ENCODE assay signal across 8 cellular contexts in the genomic region with DNA sequence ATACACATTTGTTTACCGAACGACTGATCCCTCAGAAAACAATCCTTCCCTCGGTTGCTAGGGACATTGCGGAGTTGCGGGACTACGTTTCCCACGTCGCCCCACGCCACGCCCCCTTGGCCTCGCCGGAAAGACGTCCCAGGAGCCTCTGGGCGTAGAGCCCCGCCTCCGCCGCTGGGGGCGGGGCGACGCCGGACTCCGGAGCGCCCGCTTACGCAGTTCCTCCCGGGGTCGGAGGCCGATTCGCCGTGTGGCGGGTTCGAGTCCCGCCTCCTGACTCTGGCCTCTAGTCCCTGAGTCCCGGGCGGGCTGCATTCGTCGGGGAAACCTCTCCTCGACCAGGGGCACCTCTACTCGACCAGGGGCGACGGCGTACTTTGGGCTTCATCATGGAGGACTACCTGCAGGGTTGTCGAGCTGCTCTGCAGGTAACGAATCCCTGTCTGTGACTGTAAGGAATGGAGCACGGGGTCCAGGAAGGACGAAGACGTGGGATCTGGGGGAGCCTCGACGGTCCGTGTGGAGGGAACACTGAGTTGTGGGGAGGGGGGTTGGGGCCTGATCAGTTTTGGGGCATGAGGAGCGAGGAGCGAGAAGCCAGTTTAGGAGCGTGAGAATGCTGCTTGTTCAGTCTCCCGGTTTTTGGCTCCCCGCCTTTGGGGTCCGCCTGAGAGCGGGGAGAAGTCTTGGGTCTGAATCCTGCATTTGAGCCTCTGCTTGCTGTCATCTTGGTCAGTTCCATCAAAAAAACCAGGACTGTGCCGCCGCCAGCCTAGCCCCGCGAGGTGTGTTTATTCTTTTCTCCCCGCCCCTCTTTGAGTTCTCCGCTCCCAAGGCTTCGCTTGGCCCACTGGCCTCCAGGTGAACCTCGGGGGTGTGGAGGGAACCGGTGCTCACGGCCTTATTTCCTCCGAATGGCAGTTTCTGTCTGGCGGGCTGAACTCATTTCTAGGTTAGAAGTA. TPM values are rescaled to one million over a fixed set of nuclear protein-coding genes. Genes with fewer than 3 reads are reported as not detected.
A peak's percentile ranks its signal among the peaks of the same experiment; 100 is the strongest.
DNase-seq lines count a peak whose midpoint lies in the region; ATAC-seq and TF ChIP-seq lines count a peak whose summit lies in the region.

A gene with protein sequence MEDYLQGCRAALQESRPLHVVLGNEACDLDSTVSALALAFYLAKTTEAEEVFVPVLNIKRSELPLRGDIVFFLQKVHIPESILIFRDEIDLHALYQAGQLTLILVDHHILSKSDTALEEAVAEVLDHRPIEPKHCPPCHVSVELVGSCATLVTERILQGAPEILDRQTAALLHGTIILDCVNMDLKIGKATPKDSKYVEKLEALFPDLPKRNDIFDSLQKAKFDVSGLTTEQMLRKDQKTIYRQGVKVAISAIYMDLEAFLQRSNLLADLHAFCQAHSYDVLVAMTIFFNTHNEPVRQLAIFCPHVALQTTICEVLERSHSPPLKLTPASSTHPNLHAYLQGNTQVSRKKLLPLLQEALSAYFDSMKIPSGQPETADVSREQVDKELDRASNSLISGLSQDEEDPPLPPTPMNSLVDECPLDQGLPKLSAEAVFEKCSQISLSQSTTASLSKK (plus strand): TSS at position 206 of the 962 bp plus-strand sequence. CDS start 184 bp downstream, at position 390.

- H3K9me3 Mint-ChIP-seq in GM23338 (no peaks in the 10 kb centered on the region), natural killer cell (no peaks in the 10 kb centered on the region)

- H3K4me3 Mint-ChIP-seq in GM23338 (peak within 1 kb of the TSS; percentile 94), natural killer cell (peak within 1 kb of the TSS; percentile 94)

- H2AFZ ChIP-seq in GM23338 = peak within 1 kb of the TSS; percentile 88

- H3K27ac Mint-ChIP-seq in GM23338 (peak within 1 kb of the TSS; percentile 96), natural killer cell (peak within 1 kb of the TSS; percentile 95 to 96)

- no peaks in the 10 kb centered on the region for H3K9me2 ChIP-seq in GM23338 (ENCODE audit: insufficient read depth)

- peaks cover 15% of the 10 kb centered on the region for H3K79me2 ChIP-seq in GM23338 (replicated peaks; ENCODE audit: insufficient read depth)

- intact Hi-C loops in natural killer cell (cut with micrococcal nuclease) = loop anchor here (1.0 to 2.0 kb wide), 2 partner anchors 40 to 51 kb away; a partner anchor contains a TSS

- peak; percentile 76 for ATAC-seq in GM23338
- peak; percentile 87 to 97 (median 93) for ATAC-seq in natural killer cell

- H3K36me3 ChIP-seq in GM23338 (ENCODE audit: insufficient read depth) (no peaks in the 10 kb centered on the region), MG63 (peaks cover 8% of the 10 kb centered on the region)

- H3K9me3 ChIP-seq in MG63 = no peaks in the 10 kb centered on the region

- DNase-seq in DMS53 (lab: John Stamatoyannopoulos, UW) (peak; percentile 99), GM23338 (ENCODE audit: low spot score) (peak; percentile 98), MG63 (peak; percentile 98), SHP77 (lab: John Stamatoyannopoulos, UW) (peak; percentile 99 to 100), fibroblast of peridontal ligament (ENCODE audit: extremely low read depth) (peak; percentile 96), natural killer cell (peak; percentile 96)
- DNase-seq in activated T-helper 9 cell treated with anti-CD3 and anti-CD28 coated beads, Interleukin-2, amount 50 U/mL, for 16 hours (ENCODE audit: low read depth) = peak; percentile 95
- peak; percentile 87 to 96 (median 91) for DNase-seq in stimulated activated naive CD4-positive, alpha-beta T cell (lab: John Stamatoyannopoulos, UW)

- TF ChIP-seq CTCF in GM23338 (conservative IDR thresholded peaks at IDR 0.05; ENCODE audit: low read depth in 2 of 2) (no peak), natural killer cell (IDR thresholded peaks at IDR 0.05) (no peak)

- H4K20me1 ChIP-seq in GM23338 (replicated peaks; ENCODE audit: insufficient read depth) = no peaks in the 10 kb centered on the region; the same call in 1 of the 2 replicates

- H3K27me3 ChIP-seq in GM23338 (ENCODE audit: insufficient read depth) (no peaks in the 10 kb centered on the region), MG63 (no peaks in the 10 kb centered on the region)

- peak within 1 kb of the TSS; percentile 80 for H3K4me2 ChIP-seq in GM23338

- H3K4me1 Mint-ChIP-seq in GM23338 (peaks cover 36% of the 10 kb centered on the region), natural killer cell (peaks cover 53 to 61% of the 10 kb centered on the region in 2 donors)

- peaks cover 13% of the 10 kb centered on the region; the same call in 1 of the 2 replicates for H3F3A ChIP-seq in GM23338 (replicated peaks; ENCODE audit: low read depth)

- H3K27ac ChIP-seq in GM23338 (ENCODE audit: low read depth) = peak within 1 kb of the TSS; percentile 73

- peaks cover 25% of the 10 kb centered on the region for H3K4me1 ChIP-seq in GM23338 (ENCODE audit: insufficient read depth)

- no peaks in the 10 kb centered on the region; the same call in 2 of the 3 replicates for H3K36me3 Mint-ChIP-seq in GM23338 (ENCODE audit: low read depth)
- no peaks in the 10 kb centered on the region for H3K36me3 Mint-ChIP-seq in natural killer cell

- H3K4me3 ChIP-seq in GM23338 (peak within 1 kb of the TSS; percentile 84), MG63 (peak within 1 kb of the TSS; percentile 85)

- H3K27me3 Mint-ChIP-seq in GM23338 (ENCODE audit: insufficient read depth, low read depth, poor library complexity) = peaks cover 21% of the 10 kb centered on the region
- H3K27me3 Mint-ChIP-seq in natural killer cell (ENCODE audit: low read depth in 2 of 2) = no peaks in the 10 kb centered on the region

TF ChIP-seq in GM23338, 12 proteins besides CTCF, POLR2A, EP300 and RAD21:
- no peak for TF ChIP-seq STAT1 (IDR thresholded peaks at IDR 0.05; ENCODE audit: unreplicated experiment)
- TF ChIP-seq, protein P1, sequence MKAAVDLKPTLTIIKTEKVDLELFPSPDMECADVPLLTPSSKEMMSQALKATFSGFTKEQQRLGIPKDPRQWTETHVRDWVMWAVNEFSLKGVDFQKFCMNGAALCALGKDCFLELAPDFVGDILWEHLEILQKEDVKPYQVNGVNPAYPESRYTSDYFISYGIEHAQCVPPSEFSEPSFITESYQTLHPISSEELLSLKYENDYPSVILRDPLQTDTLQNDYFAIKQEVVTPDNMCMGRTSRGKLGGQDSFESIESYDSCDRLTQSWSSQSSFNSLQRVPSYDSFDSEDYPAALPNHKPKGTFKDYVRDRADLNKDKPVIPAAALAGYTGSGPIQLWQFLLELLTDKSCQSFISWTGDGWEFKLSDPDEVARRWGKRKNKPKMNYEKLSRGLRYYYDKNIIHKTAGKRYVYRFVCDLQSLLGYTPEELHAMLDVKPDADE (IDR thresholded peaks at IDR 0.05) = peak; percentile 83
- TF ChIP-seq CREB1 (CRISPR knock-in tag; IDR thresholded peaks at IDR 0.05; ENCODE audit: low read depth) = peak; percentile 82
- peak; percentile 55; the same call in 1 of the 2 replicates for TF ChIP-seq POLR2AphosphoS5 (IDR thresholded peaks at IDR 0.05; ENCODE audit: low read depth)

RNA-seq across cellular contexts. Expression of the gene that starts here (rescaled TPM):
- total RNA-seq in GM23338 (2014; rRNA removed; shearing (Covaris generic)) = 23.7 and 33.2 TPM in 2 replicates
- polyA plus RNA-seq in GM23338 (2016; fragmentation: Nextera tagmentation; extraction: Ambion mirVana) = 14.7 and 16.7 TPM in 2 replicates
- 7.5 and 8.1 TPM in 2 replicates for total RNA-seq in MG63 (2014; rRNA removed; shearing (Covaris generic); ENCODE audit: low replicate concordance)
- total RNA-seq in natural killer cell = 10 to 100 TPM; 11.4 to 14.1 (median 13.5) TPM

Comparison
In these comparisons a context has a peak if more than half of its experiments do, and no peak if none do; other contexts are left out.
1. Peak in every context shown above with its lines: DNase-seq, ATAC-seq, H3K4me3 ChIP-seq and H3K27ac ChIP-seq.